ENCODE assay signal across 1 cellular context in the genomic region with DNA sequence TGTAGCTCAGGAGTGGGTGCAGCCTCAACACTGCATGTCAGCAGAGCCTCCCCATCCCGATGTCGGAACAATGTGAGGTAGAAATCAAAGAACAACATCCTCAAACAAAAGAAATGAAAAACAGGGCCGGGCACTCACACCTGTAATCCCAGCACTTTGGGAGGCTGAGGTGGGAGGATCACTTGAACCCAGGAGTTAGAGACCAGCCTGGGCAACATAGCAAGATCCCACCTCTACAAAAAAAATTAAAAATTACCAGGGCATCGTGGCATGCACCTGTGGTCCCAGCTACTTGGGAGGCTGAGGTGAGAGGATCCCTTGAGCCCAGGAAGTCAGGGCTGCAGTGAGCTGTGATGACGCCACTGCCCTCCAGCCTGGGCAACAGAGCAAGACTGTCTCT. TPM values are rescaled to one million over a fixed set of nuclear protein-coding genes. Genes with fewer than 3 reads are reported as not detected.
"Had no signal": no experiment of that assay in that cellular context is flagged by ENCODE, and none has a peak within 500 bp of the region (broad histone marks: within the 10 kb centered on the region; RNA-seq: fewer than 3 reads in every experiment).

No MANE protein-coding gene starts in this region.

RNA-seq across cellular contexts. Expression of gene GPER1, which starts 55.1 kb away (rescaled TPM):
- total RNA-seq: SJSA1 had no signal
